Comparison of ENCODE assay signal across 17 cellular contexts in the genomic region with DNA sequence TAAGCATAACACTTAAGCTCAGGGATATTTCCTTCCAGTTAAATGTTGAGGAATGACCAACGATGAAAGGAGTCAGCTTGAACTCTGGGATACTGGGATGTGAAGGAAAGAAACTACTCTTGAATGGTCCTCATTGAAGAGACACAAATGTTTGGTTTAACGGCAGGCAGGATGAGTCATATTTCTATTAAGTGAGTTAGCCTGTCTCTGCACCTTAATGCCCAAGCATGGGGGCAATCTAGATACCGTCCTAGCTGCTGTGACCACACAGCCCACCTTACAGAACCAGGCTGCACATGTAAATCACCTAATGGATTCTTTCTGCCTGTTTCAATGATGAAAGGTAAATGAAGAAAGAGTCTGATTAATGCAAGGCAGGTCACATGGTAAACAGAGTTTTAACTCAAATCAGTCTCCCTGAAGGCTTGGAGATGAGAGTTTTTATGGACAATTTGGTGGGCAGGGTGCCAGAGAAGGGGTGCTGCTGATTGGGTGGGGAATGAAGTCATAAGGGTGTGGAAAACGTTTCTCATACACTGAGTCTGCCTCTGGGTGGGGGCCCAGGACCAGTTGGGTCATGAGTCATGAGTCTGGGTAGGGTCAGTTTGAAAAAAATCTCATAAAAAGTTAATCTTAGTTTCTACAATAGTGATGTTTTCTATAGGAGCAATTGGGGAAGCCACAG.
DNase-seq lines count a peak whose midpoint lies in the region; ATAC-seq and TF ChIP-seq lines count a peak whose summit lies in the region.
"Had no signal": no experiment of that assay in that cellular context is flagged by ENCODE, and none has a peak within 500 bp of the region (broad histone marks: within the 10 kb centered on the region; RNA-seq: fewer than 3 reads in every experiment).

No MANE protein-coding gene starts in this region.

- no peak overlapping the region for H3K4me3 ChIP-seq in BJ (ENCODE audit: low read depth, low read length)
- H3K4me3 ChIP-seq: gastroesophageal sphincter, GM12878, lung, SK-N-MC had no signal

- no peaks in the 10 kb centered on the region for H3K27me3 ChIP-seq in BJ (ENCODE audit: control insufficient read depth, insufficient read depth, low read length)
- H3K27me3 ChIP-seq: gastroesophageal sphincter had no signal

- H3K36me3 Mint-ChIP-seq in brain = no peaks in the 10 kb centered on the region
- H3K36me3 Mint-ChIP-seq: stimulated activated memory B cell treated with anti-CD40 and anti-IgM and Interleukin-4, amounts not matched to agents 10 μg/mL and 1 μg/mL and 100 μg/mL, for 72 hours had no signal

- H3K36me3 ChIP-seq in BJ (ENCODE audit: control insufficient read depth, insufficient read depth, low read length) = no peaks in the 10 kb centered on the region
- H3K36me3 ChIP-seq: gastroesophageal sphincter had no signal

- intact Hi-C loops in left colon (cut with DNase I, micrococcal nuclease) = no loop called here

- TF ChIP-seq CTCF in BJ (IDR thresholded peaks at IDR 0.05; ENCODE audit: insufficient read depth, low read depth, low read length) (no peak), brain (conservative IDR thresholded peaks at IDR 0.05) (no peak)

- POLR2A ChIA-PET in BJ (lab: Charles Lee) = no interaction called here

- peaks cover 72% of the 10 kb centered on the region for H3K4me1 Mint-ChIP-seq in brain
- H3K4me1 Mint-ChIP-seq: activated CD4-positive, alpha-beta T cell treated with anti-CD3 and anti-CD28 coated beads for 36 hours; stimulated activated memory B cell treated with anti-CD40 and anti-IgM and Interleukin-4, amounts not matched to agents 10 μg/mL and 1 μg/mL and 100 μg/mL, for 72 hours had no signal

- peaks cover 5% of the 10 kb centered on the region for H3K27me3 Mint-ChIP-seq in brain
- H3K27me3 Mint-ChIP-seq: stimulated activated memory B cell treated with anti-CD40 and anti-IgM and Interleukin-4, amounts not matched to agents 10 μg/mL and 1 μg/mL and 100 μg/mL, for 72 hours had no signal

- CTCF ChIA-PET in BJ (lab: Yijun Ruan, JAX) = interaction anchor here (1.1 kb wide), 1 partner anchor 11 kb away, joined by 3 read pairs; no protein-coding TSS in a partner anchor

- ATAC-seq in left colon (peak; percentile 60), HG02885 (IDR thresholded peaks at IDR 0.05; ENCODE audit: poor library complexity, unreplicated experiment) (no peak), GM21381 (IDR thresholded peaks at IDR 0.05; ENCODE audit: unreplicated experiment) (no peak)
- no peak for ATAC-seq in stimulated activated naive CD8-positive, alpha-beta T cell treated with anti-CD3 and anti-CD28 coated beads, Interleukin-15, Interleukin-2, amounts not matched to agents 100 U/mL and 50 U/mL, for 24 hours
- ATAC-seq: activated CD4-positive, alpha-beta T cell treated with anti-CD3 and anti-CD28 coated beads for 36 hours; gastroesophageal sphincter; GM12878; stimulated activated memory B cell treated with anti-CD40 and anti-IgM and Interleukin-4, amounts not matched to agents 10 μg/mL and 1 μg/mL and 100 μg/mL, for 72 hours had no signal

- H3K27ac Mint-ChIP-seq in brain = peak overlapping the region in 3 of 5 experiments; percentile 9 to 85 (median 52)
- H3K27ac Mint-ChIP-seq: activated CD4-positive, alpha-beta T cell treated with anti-CD3 and anti-CD28 coated beads for 36 hours; stimulated activated memory B cell treated with anti-CD40 and anti-IgM and Interleukin-4, amounts not matched to agents 10 μg/mL and 1 μg/mL and 100 μg/mL, for 72 hours had no signal

- H3K4me3 Mint-ChIP-seq in brain = no peak overlapping the region
- H3K4me3 Mint-ChIP-seq: activated CD4-positive, alpha-beta T cell treated with anti-CD3 and anti-CD28 coated beads for 36 hours; stimulated activated memory B cell treated with anti-CD40 and anti-IgM and Interleukin-4, amounts not matched to agents 10 μg/mL and 1 μg/mL and 100 μg/mL, for 72 hours had no signal

- H3K9me3 Mint-ChIP-seq in brain = peaks cover 0 to 5% (median 0%) of the 10 kb centered on the region in 5 experiments
- H3K9me3 Mint-ChIP-seq: stimulated activated memory B cell treated with anti-CD40 and anti-IgM and Interleukin-4, amounts not matched to agents 10 μg/mL and 1 μg/mL and 100 μg/mL, for 72 hours had no signal

- DNase-seq in BJ (ENCODE audit: low read depth) = peak; percentile 52
- peak; percentile 74 for DNase-seq in HS-5 (ENCODE audit: low read depth)
- peak in 1 of 2 donors; percentile 16 for DNase-seq in left colon
- no peak for DNase-seq in stimulated activated naive CD8-positive, alpha-beta T cell treated with anti-CD3 and anti-CD28 coated beads, Interleukin-15, Interleukin-2, amounts not matched to agents 100 U/mL and 50 U/mL, for 24 hours
- DNase-seq in NCI-H1694 treated with DMSO at 0.1 percent for 48 hours (lab: John Stamatoyannopoulos, UW) = no peak
- DNase-seq: activated CD4-positive, alpha-beta T cell treated with anti-CD3 and anti-CD28 coated beads for 36 hours; NCI-H524; nucleus accumbens; stimulated activated CD4-positive, alpha-beta T cell treated with anti-CD3 and anti-CD28 coated beads, Interleukin-1b, Interleukin-23, amount 100 ng/mL, for 48 hours had no signal

Comparison
In these comparisons a context has a peak if more than half of its experiments do, and no peak if none do; other contexts are left out.
1. DNase-seq: peak in BJ (single experiment) and HS-5 (single experiment); none in stimulated activated naive CD8-positive, alpha-beta T cell treated with anti-CD3 and anti-CD28 coated beads, Interleukin-15, Interleukin-2, amounts not matched to agents 100 U/mL and 50 U/mL, for 24 hours (single experiment) and NCI-H1694 treated with DMSO at 0.1 percent for 48 hours (single experiment).